8 cellular contexts compared by ENCODE assay signal in genomic region chr6:29705389-29706231, GRCh38. TPM values are rescaled to one million over a fixed set of nuclear protein-coding genes. Genes with fewer than 3 reads are reported as not detected.
DNase-seq lines count a peak whose midpoint lies in the region; ATAC-seq and TF ChIP-seq lines count a peak whose summit lies in the region.

No MANE protein-coding gene starts in this region.

- TF ChIP-seq CTCF in cardiac fibroblast (IDR thresholded peaks at IDR 0.05; ENCODE audit: low read depth, low read length) (peak; percentile 39), left lung (IDR thresholded peaks at IDR 0.05) (peak; percentile 30 to 62), upper lobe of right lung (IDR thresholded peaks at IDR 0.05) (peak; percentile 67)

- H3K4me3 ChIP-seq in cardiac fibroblast (replicated peaks in 1 of 2; ENCODE audit: low read depth in 2 of 2, low read length in 2 of 2) (no peak overlapping the region), left lung (no peak overlapping the region), upper lobe of right lung (no peak overlapping the region)

- ATAC-seq in left lung (peak; percentile 88), upper lobe of right lung (peak; percentile 78), HG03159 (IDR thresholded peaks at IDR 0.05; ENCODE audit: unreplicated experiment) (no peak)

- peak; percentile 24 for DNase-seq in NCI-H510A treated with DMSO at 0.1 percent for 48 hours (lab: John Stamatoyannopoulos, UW)
- no peak for DNase-seq in NCI-H510A (lab: John Stamatoyannopoulos, UW)
- peak; percentile 18 for DNase-seq in NCI-H1105 treated with DMSO at 0.1 percent for 48 hours (lab: John Stamatoyannopoulos, UW)
- peak; percentile 46 to 51 for DNase-seq in cardiac fibroblast (ENCODE audit: low read depth in 2 of 2)
- no peak for DNase-seq in left lung
- DNase-seq in upper lobe of right lung, result no peak
- no peak for DNase-seq in effector CD8-positive, alpha-beta T cell (lab: John Stamatoyannopoulos, UW)

- H3K9me3 ChIP-seq in left lung, result no peaks in the 10 kb centered on the region
- H3K9me3 ChIP-seq in upper lobe of right lung, result no peaks in the 10 kb centered on the region

- H3K27me3 ChIP-seq in left lung (peaks cover 0 to 61% of the 10 kb centered on the region in 2 donors), upper lobe of right lung (peaks cover 6% of the 10 kb centered on the region)

- intact Hi-C loops in left lung (cut with DNase I) (loop anchor here in 1 of 2 donors (10.0 kb wide), 1 partner anchor 129 kb away; no protein-coding TSS in a partner anchor), upper lobe of right lung (cut with DNase I) (loop anchor here (5.0 kb wide), 1 partner anchor 127 kb away; no protein-coding TSS in a partner anchor)

- H3K36me3 ChIP-seq in left lung (no peaks in the 10 kb centered on the region), upper lobe of right lung (no peaks in the 10 kb centered on the region)

- H3K27ac ChIP-seq in left lung (no peak overlapping the region), upper lobe of right lung (no peak overlapping the region)

- H3K4me1 ChIP-seq in left lung, result peaks cover 0 to 6% of the 10 kb centered on the region in 2 donors
- H3K4me1 ChIP-seq in upper lobe of right lung, result no peaks in the 10 kb centered on the region

RNA-seq across cellular contexts. Expression of gene HLA-F, which starts 17.6 kb away (rescaled TPM):
- 100 to 1,000 TPM in 1 of 2 donors, 10 to 100 TPM in 1; 98.3 to 197 TPM for total RNA-seq in left lung
- 157 TPM for total RNA-seq in upper lobe of right lung

RNA-seq across cellular contexts. Expression of gene ZFP57, which starts 24.7 kb away (rescaled TPM):
- total RNA-seq in left lung (not detected), upper lobe of right lung (not detected)

RNA-seq across cellular contexts. Expression of gene MOG, which starts 48.7 kb away (rescaled TPM):
- total RNA-seq in left lung (not detected), upper lobe of right lung (not detected)

Comparison
In these comparisons a context has a peak if more than half of its experiments do, and no peak if none do; other contexts are left out.
1. DNase-seq: peak in NCI-H510A treated with DMSO at 0.1 percent for 48 hours (single experiment), NCI-H1105 treated with DMSO at 0.1 percent for 48 hours (single experiment) and cardiac fibroblast (2 of 2); none in NCI-H510A (single experiment), left lung (0 of 2), upper lobe of right lung (single experiment) and effector CD8-positive, alpha-beta T cell (single experiment).
2. Peak in every context shown above with its lines, with median percentiles within 50 percentile points of each other: CTCF ChIP-seq.